8 cellular contexts compared by ENCODE assay signal in the genomic region with DNA sequence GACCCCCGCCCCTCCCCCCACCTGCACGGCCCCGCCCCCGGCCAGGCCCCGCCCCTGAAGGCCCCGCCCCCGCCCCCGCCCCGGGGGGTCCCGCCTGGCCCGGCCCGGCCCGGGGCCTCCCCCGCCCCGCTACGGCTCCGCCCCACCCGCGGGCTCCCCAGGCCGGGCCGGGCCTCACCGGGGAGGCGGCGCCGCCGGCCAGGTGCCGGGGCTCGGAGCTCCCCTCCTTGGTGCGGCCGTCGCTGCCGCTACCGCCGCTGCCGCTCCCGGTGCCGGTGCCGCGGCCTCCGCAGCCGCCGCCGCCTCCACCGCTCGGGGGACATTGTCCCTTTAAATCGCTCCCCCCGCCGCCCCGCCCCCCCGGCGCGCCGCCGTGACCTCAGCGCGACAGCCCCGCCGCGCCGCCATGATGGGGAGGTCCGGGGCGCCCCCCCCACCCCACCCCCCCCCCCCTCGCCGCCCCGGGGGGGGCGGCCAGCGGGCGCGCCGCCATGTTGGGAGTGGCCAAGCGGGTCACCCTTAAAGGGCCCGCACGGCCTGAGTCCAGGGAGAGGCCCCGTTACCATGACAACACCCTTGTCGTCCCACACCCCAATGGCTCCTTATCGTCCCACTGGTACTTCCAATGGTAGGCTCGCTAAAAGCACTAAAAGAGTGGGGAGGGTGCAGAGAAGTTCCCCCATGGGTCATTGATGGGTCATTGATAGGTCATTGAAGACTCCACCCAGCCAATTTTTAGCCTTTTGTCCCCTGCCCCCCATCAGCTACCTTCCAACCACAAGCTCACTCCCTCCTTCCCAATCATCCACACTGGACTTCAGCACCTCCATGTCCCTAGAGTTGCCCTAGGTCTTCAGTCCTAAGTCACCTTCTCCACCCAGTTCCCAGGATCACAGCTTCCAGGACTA. TPM values are rescaled to one million over a fixed set of nuclear protein-coding genes. Genes with fewer than 3 reads are reported as not detected.
DNase-seq lines count a peak whose midpoint lies in the region; ATAC-seq and TF ChIP-seq lines count a peak whose summit lies in the region.

A gene with protein sequence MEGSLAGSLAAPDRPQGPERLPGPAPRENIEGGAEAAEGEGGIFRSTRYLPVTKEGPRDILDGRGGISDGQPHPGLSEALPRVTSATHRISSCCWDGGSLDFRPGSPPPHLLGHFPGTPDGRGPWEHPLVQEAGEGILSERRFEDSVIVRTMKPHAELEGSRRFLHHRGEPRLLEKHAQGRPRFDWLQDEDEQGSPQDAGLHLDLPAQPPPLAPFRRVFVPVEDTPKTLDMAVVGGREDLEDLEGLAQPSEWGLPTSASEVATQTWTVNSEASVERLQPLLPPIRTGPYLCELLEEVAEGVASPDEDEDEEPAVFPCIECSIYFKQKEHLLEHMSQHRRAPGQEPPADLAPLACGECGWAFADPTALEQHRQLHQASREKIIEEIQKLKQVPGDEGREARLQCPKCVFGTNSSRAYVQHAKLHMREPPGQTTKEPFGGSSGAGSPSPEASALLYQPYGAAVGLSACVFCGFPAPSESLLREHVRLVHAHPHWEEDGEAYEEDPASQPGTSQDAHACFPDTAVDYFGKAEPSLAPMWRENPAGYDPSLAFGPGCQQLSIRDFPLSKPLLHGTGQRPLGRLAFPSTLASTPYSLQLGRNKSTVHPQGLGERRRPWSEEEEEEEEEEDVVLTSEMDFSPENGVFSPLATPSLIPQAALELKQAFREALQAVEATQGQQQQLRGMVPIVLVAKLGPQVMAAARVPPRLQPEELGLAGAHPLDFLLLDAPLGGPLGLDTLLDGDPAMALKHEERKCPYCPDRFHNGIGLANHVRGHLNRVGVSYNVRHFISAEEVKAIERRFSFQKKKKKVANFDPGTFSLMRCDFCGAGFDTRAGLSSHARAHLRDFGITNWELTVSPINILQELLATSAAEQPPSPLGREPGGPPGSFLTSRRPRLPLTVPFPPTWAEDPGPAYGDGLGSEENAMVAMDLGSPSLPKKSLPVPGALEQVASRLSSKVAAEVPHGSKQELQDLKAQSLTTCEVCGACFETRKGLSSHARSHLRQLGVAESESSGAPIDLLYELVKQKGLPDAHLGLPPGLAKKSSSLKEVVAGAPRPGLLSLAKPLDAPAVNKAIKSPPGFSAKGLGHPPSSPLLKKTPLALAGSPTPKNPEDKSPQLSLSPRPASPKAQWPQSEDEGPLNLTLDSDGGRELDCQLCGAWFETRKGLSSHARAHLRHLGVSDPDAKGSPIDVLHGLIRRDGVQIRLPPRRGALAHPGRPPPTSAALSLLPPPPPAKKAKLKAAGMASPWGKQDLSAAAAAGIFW (N-terminal part only) (minus strand): TSS at position 337 of the 908 bp plus-strand sequence. CDS start 1,649 bp downstream, outside the sequence.

- H4K20me1 ChIP-seq in OCI-LY7 (ENCODE audit: insufficient read depth, low read length) = no peaks in the 10 kb centered on the region

- H3K9me2 ChIP-seq in OCI-LY7 (ENCODE audit: insufficient read depth, low read length) = no peaks in the 10 kb centered on the region

- intact Hi-C loops in OCI-LY7 (cut with micrococcal nuclease; ENCODE audit: unreplicated experiment) = no loop called here

- BruUV-seq in OCI-LY7 (replicated peaks; lab: Mats Ljungman, UMichigan) = no TSS peak

- ATAC-seq in HG02571 (IDR thresholded peaks at IDR 0.05; ENCODE audit: unreplicated experiment) (peak; percentile 37), esophagus mucosa (peak; percentile 37), GM21786 (IDR thresholded peaks at IDR 0.05; ENCODE audit: unreplicated experiment) (no peak)

- H2AFZ ChIP-seq in OCI-LY7 (ENCODE audit: low read length) = no peak within 1 kb of the TSS

- peak; percentile 60 for DNase-seq in DMS79 treated with DMSO at 0.1 percent for 48 hours (lab: John Stamatoyannopoulos, UW)
- peak; percentile 74 for DNase-seq in OCI-LY7 (ENCODE audit: low spot score)
- peak; percentile 92 for DNase-seq in activated T-cell treated with anti-CD3 and anti-CD28 coated beads, Interleukin-2, amount 50 U/mL, for 1 hour
- peak; percentile 81 for DNase-seq in stimulated activated CD8-positive, alpha-beta memory T cell treated with anti-CD3 and anti-CD28 coated beads, Interleukin-4, amount 100 ng/mL, for 24 hours (ENCODE audit: low read depth)

- no peaks in the 10 kb centered on the region for H3K79me2 ChIP-seq in OCI-LY7 (ENCODE audit: insufficient read depth, low read depth, low read length)

- peak within 1 kb of the TSS; percentile 55 for H3K9ac ChIP-seq in mucosa of stomach (ENCODE audit: low read length)

- peaks cover 16% of the 10 kb centered on the region for H3K27me3 ChIP-seq in mucosa of stomach (ENCODE audit: control insufficient read depth, insufficient read depth, low read length)

- peaks cover 9% of the 10 kb centered on the region for H3K4me1 ChIP-seq in OCI-LY7 (ENCODE audit: insufficient read depth, low read length, poor library complexity, severe bottlenecking)
- peaks cover 31% of the 10 kb centered on the region for H3K4me1 ChIP-seq in mucosa of stomach (ENCODE audit: control insufficient read depth, insufficient read depth, low read length)

- H3K27ac ChIP-seq in OCI-LY7 (ENCODE audit: low read depth, low read length, poor library complexity, severe bottlenecking) = no peak within 1 kb of the TSS

- H3K9me3 ChIP-seq in OCI-LY7 (ENCODE audit: low read length) = no peaks in the 10 kb centered on the region
- H3K9me3 ChIP-seq in mucosa of stomach (ENCODE audit: control insufficient read depth, low read length) = no peaks in the 10 kb centered on the region

- H3K36me3 ChIP-seq in OCI-LY7 (ENCODE audit: insufficient read depth, low read length) (peaks cover 28% of the 10 kb centered on the region), mucosa of stomach (ENCODE audit: control insufficient read depth, insufficient read depth, low read length) (no peaks in the 10 kb centered on the region)

- peak within 1 kb of the TSS; percentile 92 for H3K4me2 ChIP-seq in OCI-LY7 (ENCODE audit: low read length)

- no peak for TF ChIP-seq CTCF in OCI-LY7 (conservative IDR thresholded peaks at IDR 0.05; ENCODE audit: low read length)

- peak within 1 kb of the TSS; percentile 68 for H3K4me3 ChIP-seq in OCI-LY7 (ENCODE audit: low read depth, low read length, poor library complexity, severe bottlenecking)
- no peak within 1 kb of the TSS for H3K4me3 ChIP-seq in mucosa of stomach (ENCODE audit: low read length)

- POLR2A ChIA-PET in OCI-LY7 (lab: Charles Lee) = no interaction called here

- CTCF ChIA-PET in OCI-LY7 (lab: Charles Lee; ENCODE audit: unreplicated experiment) = no interaction called here

RNA-seq across cellular contexts. Expression of the gene that starts here (rescaled TPM):
- total RNA-seq in OCI-LY7 (2014; rRNA removed; shearing (Covaris generic)) = 13.5 and 16.4 TPM in 2 replicates
- total RNA-seq in OCI-LY7 (2022) = 35.9 and 38.3 TPM in 2 replicates
- 19.4 TPM for total RNA-seq in esophagus mucosa
